ENCODE assay signal across 1 cellular context in the genomic region with DNA sequence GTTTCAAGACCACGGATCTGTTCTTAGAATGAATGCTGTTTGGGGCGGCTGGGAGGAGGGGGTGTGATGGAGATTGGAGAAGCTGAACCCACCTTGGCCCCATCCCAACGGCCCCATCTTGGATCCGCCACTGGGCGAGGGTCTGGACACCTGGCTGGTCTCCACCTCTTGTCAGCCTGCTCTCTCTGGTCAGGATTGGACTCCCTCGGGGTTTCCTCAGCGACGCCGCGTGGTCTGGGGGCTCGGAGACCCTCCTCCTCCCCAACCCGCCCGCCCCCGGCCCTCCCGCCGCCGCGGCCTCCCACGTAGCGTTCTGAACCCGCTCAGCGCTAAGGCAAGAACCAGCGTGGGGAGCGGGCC.
TF ChIP-seq lines count a peak whose summit lies in the region.

No MANE protein-coding gene starts in this region.

TF ChIP-seq in WTC11, 78 proteins besides CTCF, POLR2A, EP300 and RAD21 (continued from another document):
- TF ChIP-seq, protein P1, sequence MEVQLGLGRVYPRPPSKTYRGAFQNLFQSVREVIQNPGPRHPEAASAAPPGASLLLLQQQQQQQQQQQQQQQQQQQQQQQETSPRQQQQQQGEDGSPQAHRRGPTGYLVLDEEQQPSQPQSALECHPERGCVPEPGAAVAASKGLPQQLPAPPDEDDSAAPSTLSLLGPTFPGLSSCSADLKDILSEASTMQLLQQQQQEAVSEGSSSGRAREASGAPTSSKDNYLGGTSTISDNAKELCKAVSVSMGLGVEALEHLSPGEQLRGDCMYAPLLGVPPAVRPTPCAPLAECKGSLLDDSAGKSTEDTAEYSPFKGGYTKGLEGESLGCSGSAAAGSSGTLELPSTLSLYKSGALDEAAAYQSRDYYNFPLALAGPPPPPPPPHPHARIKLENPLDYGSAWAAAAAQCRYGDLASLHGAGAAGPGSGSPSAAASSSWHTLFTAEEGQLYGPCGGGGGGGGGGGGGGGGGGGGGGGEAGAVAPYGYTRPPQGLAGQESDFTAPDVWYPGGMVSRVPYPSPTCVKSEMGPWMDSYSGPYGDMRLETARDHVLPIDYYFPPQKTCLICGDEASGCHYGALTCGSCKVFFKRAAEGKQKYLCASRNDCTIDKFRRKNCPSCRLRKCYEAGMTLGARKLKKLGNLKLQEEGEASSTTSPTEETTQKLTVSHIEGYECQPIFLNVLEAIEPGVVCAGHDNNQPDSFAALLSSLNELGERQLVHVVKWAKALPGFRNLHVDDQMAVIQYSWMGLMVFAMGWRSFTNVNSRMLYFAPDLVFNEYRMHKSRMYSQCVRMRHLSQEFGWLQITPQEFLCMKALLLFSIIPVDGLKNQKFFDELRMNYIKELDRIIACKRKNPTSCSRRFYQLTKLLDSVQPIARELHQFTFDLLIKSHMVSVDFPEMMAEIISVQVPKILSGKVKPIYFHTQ (CRISPR knock-in tag; IDR thresholded peaks at IDR 0.05) = no peak
- no peak for TF ChIP-seq ATF6 (CRISPR knock-in tag; IDR thresholded peaks at IDR 0.05)
- no peak for TF ChIP-seq FOXP4 (CRISPR knock-in tag; IDR thresholded peaks at IDR 0.05)
- no peak for TF ChIP-seq ZNF121 (CRISPR knock-in tag; IDR thresholded peaks at IDR 0.05)
- TF ChIP-seq, protein P2, sequence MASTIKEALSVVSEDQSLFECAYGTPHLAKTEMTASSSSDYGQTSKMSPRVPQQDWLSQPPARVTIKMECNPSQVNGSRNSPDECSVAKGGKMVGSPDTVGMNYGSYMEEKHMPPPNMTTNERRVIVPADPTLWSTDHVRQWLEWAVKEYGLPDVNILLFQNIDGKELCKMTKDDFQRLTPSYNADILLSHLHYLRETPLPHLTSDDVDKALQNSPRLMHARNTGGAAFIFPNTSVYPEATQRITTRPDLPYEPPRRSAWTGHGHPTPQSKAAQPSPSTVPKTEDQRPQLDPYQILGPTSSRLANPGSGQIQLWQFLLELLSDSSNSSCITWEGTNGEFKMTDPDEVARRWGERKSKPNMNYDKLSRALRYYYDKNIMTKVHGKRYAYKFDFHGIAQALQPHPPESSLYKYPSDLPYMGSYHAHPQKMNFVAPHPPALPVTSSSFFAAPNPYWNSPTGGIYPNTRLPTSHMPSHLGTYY (CRISPR knock-in tag; IDR thresholded peaks at IDR 0.05) = no peak
- TF ChIP-seq GRHL2 (CRISPR knock-in tag; IDR thresholded peaks at IDR 0.05; ENCODE audit: insufficient replicate concordance, severe bottlenecking) = no peak
- no peak for TF ChIP-seq KAT7 (CRISPR knock-in tag; IDR thresholded peaks at IDR 0.05; ENCODE audit: borderline replicate concordance)
- TF ChIP-seq TEAD1 (CRISPR knock-in tag; IDR thresholded peaks at IDR 0.05) = no peak
- no peak for TF ChIP-seq NR3C1 (CRISPR knock-in tag; conservative IDR thresholded peaks at IDR 0.05; ENCODE audit: low read depth)
